8 cellular contexts compared by ENCODE assay signal in the genomic region with DNA sequence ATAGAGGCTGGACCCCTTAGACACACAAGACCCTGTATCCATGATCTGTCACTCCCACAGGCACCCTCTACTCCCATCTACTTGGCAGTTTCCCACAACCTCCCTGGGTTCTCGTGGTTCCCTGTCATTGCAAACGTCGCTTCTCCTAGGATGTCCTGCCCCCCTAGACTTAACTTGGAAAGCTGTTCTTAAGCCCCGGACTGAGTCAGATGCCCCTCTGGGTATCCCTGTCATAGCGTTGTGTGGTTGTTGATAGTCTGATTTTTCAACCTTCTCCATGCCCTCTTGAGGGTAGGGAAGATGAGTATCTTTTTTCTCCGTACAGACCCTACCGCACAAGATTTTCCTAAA. TPM values are rescaled to one million over a fixed set of nuclear protein-coding genes. Genes with fewer than 3 reads are reported as not detected.
A peak's percentile ranks its signal among the peaks of the same experiment; 100 is the strongest.
DNase-seq lines count a peak whose midpoint lies in the region; ATAC-seq and TF ChIP-seq lines count a peak whose summit lies in the region.

No MANE protein-coding gene starts in this region.

- peaks cover 0 to 28% (median 4%) of the 10 kb centered on the region in 3 donors for H3K36me3 Mint-ChIP-seq in naive thymus-derived CD8-positive, alpha-beta T cell

- peak; percentile 2 for ATAC-seq in GM18502 (IDR thresholded peaks at IDR 0.05; ENCODE audit: poor library complexity, unreplicated experiment)
- peak in 1 of 2 donors; percentile 0 for ATAC-seq in naive thymus-derived CD8-positive, alpha-beta T cell
- ATAC-seq in GM19395 (IDR thresholded peaks at IDR 0.05; ENCODE audit: unreplicated experiment), result no peak

- POLR2A ChIA-PET in naive thymus-derived CD8-positive, alpha-beta T cell (lab: Charles Lee), result interaction anchor here (1.1 to 4.6 kb wide), 3 partner anchors 10 to 64 kb away, joined by 3 to 42 read pairs (median 15); partner anchors contain the start of gene RCC1

- peaks cover 14 to 47% (median 37%) of the 10 kb centered on the region in 4 donors for H3K4me1 Mint-ChIP-seq in naive thymus-derived CD8-positive, alpha-beta T cell

- peak overlapping the region; percentile 75 for H3K4me3 ChIP-seq in choroid plexus epithelial cell (ENCODE audit: low read depth, low read length)

- DNase-seq in NCI-H2227 treated with DMSO at 0.1 percent for 48 hours (lab: John Stamatoyannopoulos, UW) (peak; percentile 66), choroid plexus epithelial cell (ENCODE audit: low read depth) (no peak), RPMI8226 (no peak), NOMO-1 treated with DMSO at 0.1 percent for 48 hours (lab: John Stamatoyannopoulos, UW; ENCODE audit: unreplicated experiment) (no peak)
- no peak for DNase-seq in naive thymus-derived CD8-positive, alpha-beta T cell

- H3K9me3 Mint-ChIP-seq in naive thymus-derived CD8-positive, alpha-beta T cell, result no peaks in the 10 kb centered on the region

- no peaks in the 10 kb centered on the region for H3K27me3 Mint-ChIP-seq in naive thymus-derived CD8-positive, alpha-beta T cell

- peak overlapping the region; percentile 52 to 92 (median 86) for H3K4me3 Mint-ChIP-seq in naive thymus-derived CD8-positive, alpha-beta T cell

- H3K27ac Mint-ChIP-seq in naive thymus-derived CD8-positive, alpha-beta T cell, result peak overlapping the region; percentile 27 to 94 (median 79)

- TF ChIP-seq CTCF in 22Rv1 (IDR thresholded peaks at IDR 0.05), result no peak
- TF ChIP-seq CTCF in choroid plexus epithelial cell (conservative IDR thresholded peaks at IDR 0.05; ENCODE audit: low read depth, low read length), result no peak

- H3K27ac ChIP-seq in 22Rv1, result peak overlapping the region; percentile 95

RNA-seq across cellular contexts. Expression of gene RCC1, which starts 11.8 kb away (rescaled TPM):
- 10 to 100 TPM; 24.6 to 24.9 TPM for total RNA-seq in naive thymus-derived CD8-positive, alpha-beta T cell
- 10 to 100 TPM; 11.7 to 16.1 (median 12.2) TPM for polyA plus RNA-seq in naive thymus-derived CD8-positive, alpha-beta T cell

RNA-seq across cellular contexts. Expression of gene TRNAU1AP, which starts 35.3 kb away (rescaled TPM):
- 10 to 100 TPM; 35.3 to 42.8 TPM for total RNA-seq in naive thymus-derived CD8-positive, alpha-beta T cell
- polyA plus RNA-seq in naive thymus-derived CD8-positive, alpha-beta T cell, result 10 to 100 TPM; 21.5 to 25.3 (median 22.6) TPM
